Comparison of ENCODE assay signal across 14 cellular contexts in the genomic region with DNA sequence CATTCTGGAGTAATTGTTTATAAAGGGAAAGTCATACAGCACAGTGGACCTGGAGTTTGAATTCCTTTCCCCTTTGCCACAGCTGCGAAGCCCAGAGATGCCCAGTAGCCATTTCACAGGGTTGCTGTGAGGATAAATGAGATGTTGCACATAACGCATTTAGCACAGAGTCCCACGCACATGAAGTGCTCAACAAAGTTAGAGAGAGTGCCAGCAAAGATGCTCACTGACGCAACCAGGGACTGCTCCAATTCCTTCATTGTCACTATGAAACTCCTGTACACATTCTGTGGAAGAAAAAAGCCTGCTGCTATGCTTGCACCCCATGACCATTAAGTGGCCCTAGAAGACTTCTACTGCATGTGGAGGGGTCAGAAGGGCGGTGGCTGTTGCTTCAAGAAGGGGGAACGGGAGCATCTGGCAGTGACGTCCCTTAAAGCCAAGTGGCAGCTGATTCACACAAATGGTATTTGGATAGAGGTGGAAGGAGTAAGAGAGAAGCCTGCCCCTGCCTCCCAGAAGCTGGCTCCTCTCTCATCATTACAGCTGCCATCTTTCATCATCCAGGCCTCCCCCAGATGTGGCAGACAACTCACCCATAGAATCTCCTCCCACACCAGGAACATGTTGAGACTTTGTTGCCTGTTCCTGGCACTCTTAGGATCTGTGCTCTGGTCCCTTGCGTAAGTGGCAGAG. TPM values are rescaled to one million over a fixed set of nuclear protein-coding genes. Genes with fewer than 3 reads are reported as not detected.
DNase-seq lines count a peak whose midpoint lies in the region; ATAC-seq and TF ChIP-seq lines count a peak whose summit lies in the region.
"Had no signal": no experiment of that assay in that cellular context is flagged by ENCODE, and none has a peak within 500 bp of the region (broad histone marks: within the 10 kb centered on the region; RNA-seq: fewer than 3 reads in every experiment).

No MANE protein-coding gene starts in this region.

- no peak for ATAC-seq in HG02840 (IDR thresholded peaks at IDR 0.05; ENCODE audit: low FRiP score, unreplicated experiment)
- ATAC-seq: T-cell had no signal

- H3K36me3 ChIP-seq in SJSA1 (no peaks in the 10 kb centered on the region), skeletal muscle satellite cell (ENCODE audit: insufficient read depth, low read length) (no peaks in the 10 kb centered on the region)
- H3K36me3 ChIP-seq: cardiac muscle cell had no signal

- H3K4me1 ChIP-seq in SJSA1 (replicated peaks) (peaks cover 9% of the 10 kb centered on the region), skeletal muscle satellite cell (ENCODE audit: control insufficient read depth, insufficient read depth, low read length) (peaks cover 25% of the 10 kb centered on the region)

- no peaks in the 10 kb centered on the region; the same call in 1 of the 2 replicates for H3K27me3 ChIP-seq in SJSA1 (replicated peaks)
- no peaks in the 10 kb centered on the region for H3K27me3 ChIP-seq in skeletal muscle satellite cell (ENCODE audit: control insufficient read depth, insufficient read depth, low read length)
- H3K27me3 ChIP-seq: cardiac muscle cell had no signal

- H3K9ac ChIP-seq in skeletal muscle satellite cell (ENCODE audit: low read depth, low read length) = no peak overlapping the region

- DNase-seq in HS-5 (ENCODE audit: low read depth) = peak; percentile 72
- peak; percentile 23 to 45 for DNase-seq in SJSA1 (ENCODE audit: low read depth in 1 of 2, low spot score in 2 of 2)
- DNase-seq in fibroblast of villous mesenchyme (ENCODE audit: low read depth) = peak; percentile 74
- no peak for DNase-seq in AG08396 (ENCODE audit: low spot score)
- DNase-seq in GDM1 (lab: John Stamatoyannopoulos, UW) = no peak
- DNase-seq: activated CD4-positive, alpha-beta T cell treated with anti-CD3 and anti-CD28 coated beads, Interleukin-2, amount 50 U/mL, for 4 hours; CD4-positive, alpha-beta memory T cell; erythroblast; KG1; NCI-H2081; T-cell had no signal

- no peak overlapping the region for H3K27ac ChIP-seq in SJSA1
- H3K27ac ChIP-seq: cardiac muscle cell had no signal

- H3K4me2 ChIP-seq in skeletal muscle satellite cell (ENCODE audit: low read length) = peak overlapping the region; percentile 19

- TF ChIP-seq CTCF in fibroblast of villous mesenchyme (IDR thresholded peaks at IDR 0.05; ENCODE audit: insufficient read depth, low read depth, low read length) = no peak

- H3K9me3 ChIP-seq in SJSA1 (replicated peaks) (no peaks in the 10 kb centered on the region), skeletal muscle satellite cell (replicated peaks; ENCODE audit: low read length) (no peaks in the 10 kb centered on the region)

- H3K4me3 ChIP-seq in SJSA1 (no peak overlapping the region), fibroblast of villous mesenchyme (ENCODE audit: low read depth, low read length) (no peak overlapping the region), skeletal muscle satellite cell (ENCODE audit: low read length) (no peak overlapping the region)
- H3K4me3 ChIP-seq: cardiac muscle cell had no signal

RNA-seq across cellular contexts. Expression of gene VAV3, which starts 26.5 kb away (rescaled TPM):
- total RNA-seq in SJSA1 (2014; rRNA removed; shearing (Covaris generic)) = not detected in 2 replicates
- total RNA-seq in fibroblast of villous mesenchyme = 0.32 and 0.43 TPM in 2 replicates
- total RNA-seq in skeletal muscle satellite cell (2012; rRNA removed) = 0.22 and 0.25 TPM in 2 replicates

Comparison
In these comparisons a context has a peak if more than half of its experiments do, and no peak if none do; other contexts are left out.
1. DNase-seq: peak in HS-5 (single experiment), SJSA1 (2 of 2) and fibroblast of villous mesenchyme (single experiment); none in AG08396 (single experiment) and GDM1 (single experiment).